8 cellular contexts compared by ENCODE assay signal in the genomic region with DNA sequence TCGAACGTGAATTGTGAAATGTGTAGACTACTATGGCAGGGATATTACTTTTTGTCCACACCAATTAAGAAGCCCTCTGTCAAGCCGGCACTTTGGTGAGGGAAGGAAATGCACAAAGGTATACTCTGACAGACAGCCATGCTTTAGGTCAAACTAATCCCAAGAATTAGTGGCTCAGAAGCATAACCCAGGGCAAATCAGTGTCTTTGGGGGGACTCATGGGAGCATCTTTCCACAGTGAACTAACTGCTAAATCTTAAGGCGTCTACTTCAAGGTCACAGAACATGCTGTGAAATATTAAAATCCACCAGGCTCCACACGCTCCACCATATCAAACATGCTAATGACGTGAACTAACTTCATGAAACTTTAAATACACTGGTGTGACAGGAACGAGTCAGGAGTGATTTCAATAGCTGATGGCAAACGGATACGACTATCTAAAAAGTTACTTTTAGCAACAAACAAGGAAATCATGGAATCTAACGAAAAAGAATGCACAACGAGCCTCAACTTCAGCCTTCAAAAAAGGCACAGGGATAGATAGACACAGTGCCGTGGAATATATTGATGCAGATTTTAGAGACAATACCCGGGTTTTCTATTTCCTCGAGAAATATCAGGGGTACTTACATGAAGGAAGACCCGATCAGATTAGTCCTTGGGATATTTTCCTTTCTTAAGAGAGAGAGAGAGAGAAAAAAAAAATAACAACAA. TPM values are rescaled to one million over a fixed set of nuclear protein-coding genes. Genes with fewer than 3 reads are reported as not detected.
DNase-seq lines count a peak whose midpoint lies in the region; ATAC-seq and TF ChIP-seq lines count a peak whose summit lies in the region.

No MANE protein-coding gene starts in this region.

- no peak for TF ChIP-seq POLR2A in GM18505 (IDR thresholded peaks at IDR 0.05; ENCODE audit: borderline replicate concordance, extremely low read depth, insufficient read depth, insufficient read length)

- in situ Hi-C loops in GM13976 (cut with MboI; ENCODE audit: low sequenced_read_pairs, unreplicated experiment), result loop anchor here (5.0 to 25.0 kb wide), 4 partner anchors 182 to 855 kb away; no protein-coding TSS in a partner anchor

- H3K27me3 ChIP-seq in colonic mucosa (no peaks in the 10 kb centered on the region), mononuclear cell (ENCODE audit: insufficient read depth, low read length) (no peaks in the 10 kb centered on the region)

- H3K4me1 ChIP-seq in ES-I3 (ENCODE audit: insufficient read depth, low read length) (no peaks in the 10 kb centered on the region), colonic mucosa (no peaks in the 10 kb centered on the region), mononuclear cell (ENCODE audit: insufficient read depth, low read length) (peaks cover 14% of the 10 kb centered on the region)

- H3K9ac ChIP-seq in ES-I3 (ENCODE audit: low read depth, low read length) (peak overlapping the region; percentile 63), colonic mucosa (ENCODE audit: low read depth in 2 of 2, low read length in 2 of 2) (peak overlapping the region; percentile 63 to 90)

- ATAC-seq in GM18505 (IDR thresholded peaks at IDR 0.05; ENCODE audit: unreplicated experiment) (no peak), HG02759 (IDR thresholded peaks at IDR 0.05; ENCODE audit: unreplicated experiment) (no peak)

- intact Hi-C loops in colonic mucosa (cut with DNase I), result loop anchor here (10.0 kb wide), 1 partner anchor 148 kb away; no protein-coding TSS in a partner anchor

- H3K4me3 ChIP-seq in colonic mucosa, result peak overlapping the region; percentile 52
- peak overlapping the region; percentile 77 for H3K4me3 ChIP-seq in mononuclear cell (ENCODE audit: low read length)

- TF ChIP-seq CTCF in colonic mucosa (IDR thresholded peaks at IDR 0.05), result no peak
- TF ChIP-seq CTCF in GM13976 (IDR thresholded peaks at IDR 0.05; ENCODE audit: borderline replicate concordance, control extremely low read depth, extremely low read depth, insufficient read depth, missing control alignments), result no peak

- peak; percentile 21 for DNase-seq in NCI-H748 treated with DMSO at 0.1 percent for 48 hours (lab: John Stamatoyannopoulos, UW)
- DNase-seq in colonic mucosa, result peak; percentile 32
- DNase-seq in OCI-M2 (lab: John Stamatoyannopoulos, UW; ENCODE audit: unreplicated experiment), result no peak
- no peak for DNase-seq in GM13976 (ENCODE audit: low spot score)

- H3K36me3 ChIP-seq in ES-I3 (ENCODE audit: insufficient read depth, low read length) (no peaks in the 10 kb centered on the region), colonic mucosa (no peaks in the 10 kb centered on the region)

- H3K9me3 ChIP-seq in ES-I3 (ENCODE audit: control insufficient read depth, insufficient read depth, low read length) (no peaks in the 10 kb centered on the region), colonic mucosa (no peaks in the 10 kb centered on the region), mononuclear cell (ENCODE audit: low read depth, low read length) (no peaks in the 10 kb centered on the region)

- peak overlapping the region; percentile 80 for H3K27ac ChIP-seq in colonic mucosa

RNA-seq across cellular contexts. Expression of a gene that starts 0.5 kb away (rescaled TPM):
- 10 to 100 TPM in 1 of 2 donors, 1 to 10 TPM in 1; 7.3 to 26.9 TPM for total RNA-seq in colonic mucosa
- 30.0 TPM for total RNA-seq in mononuclear cell

Comparison
In these comparisons a context has a peak if more than half of its experiments do, and no peak if none do; other contexts are left out.
1. DNase-seq: peak in NCI-H748 treated with DMSO at 0.1 percent for 48 hours (single experiment) and colonic mucosa (single experiment); none in OCI-M2 (single experiment) and GM13976 (single experiment).